ENCODE assay signal across 13 cellular contexts in the genomic region with DNA sequence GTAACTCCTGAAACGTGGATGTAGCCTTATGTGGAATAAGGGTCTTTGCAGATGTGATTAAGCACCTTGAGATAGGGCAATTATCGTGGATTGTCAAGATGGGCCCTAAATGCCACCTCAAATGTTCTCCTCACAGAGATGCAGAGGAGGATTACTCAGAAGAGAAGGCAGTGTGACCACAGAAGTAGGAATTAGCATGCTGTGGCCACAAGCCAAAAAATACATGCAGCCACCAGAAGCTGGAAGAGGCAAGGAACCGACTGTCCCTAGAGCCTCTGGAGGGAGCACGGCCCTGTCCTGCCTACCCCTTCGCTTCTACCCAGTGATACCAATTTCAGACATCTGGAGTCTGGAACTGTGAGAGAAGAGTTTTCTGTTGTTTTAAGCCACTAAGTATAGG. TPM values are rescaled to one million over a fixed set of nuclear protein-coding genes. Genes with fewer than 3 reads are reported as not detected.
DNase-seq lines count a peak whose midpoint lies in the region; ATAC-seq and TF ChIP-seq lines count a peak whose summit lies in the region.
"Had no signal": no experiment of that assay in that cellular context is flagged by ENCODE, and none has a peak within 500 bp of the region (broad histone marks: within the 10 kb centered on the region; RNA-seq: fewer than 3 reads in every experiment).

No MANE protein-coding gene starts in this region.

- no peaks in the 10 kb centered on the region for H3K36me3 Mint-ChIP-seq in activated CD4-positive, alpha-beta T cell treated with anti-CD3 and anti-CD28 coated beads for 36 hours (ENCODE audit: low read depth)
- no peaks in the 10 kb centered on the region for H3K36me3 Mint-ChIP-seq in activated CD4-positive, alpha-beta T cell treated with anti-CD3 and anti-CD28 coated beads, Interleukin-2, amount 10 ng/mL, durations not matched to agents 24 days and 14 days (ENCODE audit: low read depth)

- CTCF ChIA-PET in activated CD4-positive, alpha-beta T cell treated with anti-CD3 and anti-CD28 coated beads for 36 hours (lab: Charles Lee), result interaction anchor here (0.6 to 6.0 kb wide), 16 partner anchors 8 to 205 kb away, joined by 3 to 73 read pairs (median 6); no protein-coding TSS in a partner anchor

- no peaks in the 10 kb centered on the region for H3K9me3 ChIP-seq in uterus
- H3K9me3 ChIP-seq: suprapubic skin had no signal

- TF ChIP-seq CTCF in fibroblast of pulmonary artery (IDR thresholded peaks at IDR 0.05; ENCODE audit: low read length, missing control alignments) (no peak), uterus (IDR thresholded peaks at IDR 0.05) (no peak)

- H3K4me1 Mint-ChIP-seq in activated CD4-positive, alpha-beta T cell treated with anti-CD3 and anti-CD28 coated beads for 36 hours, result peaks cover 14% of the 10 kb centered on the region
- peaks cover 10% of the 10 kb centered on the region for H3K4me1 Mint-ChIP-seq in activated CD4-positive, alpha-beta T cell treated with anti-CD3 and anti-CD28 coated beads, Interleukin-2, amount 10 ng/mL, durations not matched to agents 24 days and 14 days

- no peaks in the 10 kb centered on the region for H3K4me1 ChIP-seq in uterus

- no peaks in the 10 kb centered on the region for H3K27me3 Mint-ChIP-seq in activated CD4-positive, alpha-beta T cell treated with anti-CD3 and anti-CD28 coated beads for 36 hours
- no peaks in the 10 kb centered on the region for H3K27me3 Mint-ChIP-seq in activated CD4-positive, alpha-beta T cell treated with anti-CD3 and anti-CD28 coated beads, Interleukin-2, amount 10 ng/mL, durations not matched to agents 24 days and 14 days
- H3K27me3 Mint-ChIP-seq: dendritic cell treated with granulocyte-macrophage colony-stimulating factor and Interleukin-4, amounts not matched to agents 40 ng/mL and 50 ng/mL, for 4 days had no signal

- peak; percentile 58 for ATAC-seq in activated CD4-positive, alpha-beta T cell treated with anti-CD3 and anti-CD28 coated beads for 36 hours
- ATAC-seq in stimulated activated naive CD8-positive, alpha-beta T cell treated with anti-CD3 and anti-CD28 coated beads, Interleukin-15, Interleukin-2, amounts not matched to agents 100 U/mL and 50 U/mL, for 24 hours, result peak; percentile 51

- POLR2A ChIA-PET in activated CD4-positive, alpha-beta T cell treated with anti-CD3 and anti-CD28 coated beads for 36 hours (lab: Charles Lee), result interaction anchor here (0.6 to 1.4 kb wide), 2 partner anchors 11 to 1689 kb away, joined by 4 to 5 read pairs; no protein-coding TSS in a partner anchor

- H3K4me3 ChIP-seq in fibroblast of pulmonary artery (replicated peaks; ENCODE audit: low read depth, low read length) (no peak overlapping the region), uterus (no peak overlapping the region)
- H3K4me3 ChIP-seq: suprapubic skin had no signal

- H3K4me3 Mint-ChIP-seq in activated CD4-positive, alpha-beta T cell treated with anti-CD3 and anti-CD28 coated beads for 36 hours, result no peak overlapping the region
- no peak overlapping the region for H3K4me3 Mint-ChIP-seq in activated CD4-positive, alpha-beta T cell treated with anti-CD3 and anti-CD28 coated beads, Interleukin-2, amount 10 ng/mL, durations not matched to agents 24 days and 14 days
- H3K4me3 Mint-ChIP-seq: dendritic cell treated with granulocyte-macrophage colony-stimulating factor and Interleukin-4, amounts not matched to agents 40 ng/mL and 50 ng/mL, for 4 days had no signal

- peak overlapping the region; percentile 37 for H3K27ac Mint-ChIP-seq in activated CD4-positive, alpha-beta T cell treated with anti-CD3 and anti-CD28 coated beads for 36 hours
- no peak overlapping the region for H3K27ac Mint-ChIP-seq in activated CD4-positive, alpha-beta T cell treated with anti-CD3 and anti-CD28 coated beads, Interleukin-2, amount 10 ng/mL, durations not matched to agents 24 days and 14 days
- H3K27ac Mint-ChIP-seq: dendritic cell treated with granulocyte-macrophage colony-stimulating factor and Interleukin-4, amounts not matched to agents 40 ng/mL and 50 ng/mL, for 4 days had no signal

- no peaks in the 10 kb centered on the region for H3K36me3 ChIP-seq in uterus
- H3K36me3 ChIP-seq: suprapubic skin had no signal

- no peak overlapping the region for H3K27ac ChIP-seq in uterus
- H3K27ac ChIP-seq: suprapubic skin had no signal

- DNase-seq in activated CD4-positive, alpha-beta T cell treated with anti-CD3 and anti-CD28 coated beads for 36 hours, result peak; percentile 36
- DNase-seq in activated CD4-positive, alpha-beta T cell treated with anti-CD3 and anti-CD28 coated beads, Interleukin-2, amount 10 ng/mL, durations not matched to agents 24 days and 14 days, result no peak
- DNase-seq in OCI-M1 (lab: John Stamatoyannopoulos, UW), result peak; percentile 10
- peak; percentile 51 for DNase-seq in fibroblast of pulmonary artery (ENCODE audit: low read depth)
- DNase-seq in stimulated activated naive CD8-positive, alpha-beta T cell treated with anti-CD3 and anti-CD28 coated beads, Interleukin-15, Interleukin-2, amounts not matched to agents 100 U/mL and 50 U/mL, for 24 hours, result no peak
- no peak for DNase-seq in NCI-H510A (lab: John Stamatoyannopoulos, UW)
- DNase-seq in HuH-7 (ENCODE audit: low spot score), result no peak
- no peak for DNase-seq in uterus
- DNase-seq: ACHN; activated CD4-positive, alpha-beta T cell treated with anti-CD3 and anti-CD28 coated beads, Interleukin-2, amount 50 U/mL, for 1 hour; kidney glomerular epithelial cell had no signal

- H3K9me3 Mint-ChIP-seq in activated CD4-positive, alpha-beta T cell treated with anti-CD3 and anti-CD28 coated beads for 36 hours (ENCODE audit: low read depth), result no peaks in the 10 kb centered on the region
- H3K9me3 Mint-ChIP-seq in activated CD4-positive, alpha-beta T cell treated with anti-CD3 and anti-CD28 coated beads, Interleukin-2, amount 10 ng/mL, durations not matched to agents 24 days and 14 days, result no peaks in the 10 kb centered on the region
- H3K9me3 Mint-ChIP-seq: dendritic cell treated with granulocyte-macrophage colony-stimulating factor and Interleukin-4, amounts not matched to agents 40 ng/mL and 50 ng/mL, for 4 days had no signal

- intact Hi-C loops in activated CD4-positive, alpha-beta T cell treated with anti-CD3 and anti-CD28 coated beads for 36 hours (cut with DNase I, micrococcal nuclease), result loop anchor here (5.0 kb wide), 2 partner anchors 89 to 319 kb away; no protein-coding TSS in a partner anchor
- intact Hi-C loops in activated CD4-positive, alpha-beta T cell treated with anti-CD3 and anti-CD28 coated beads, Interleukin-2, amount 10 ng/mL, durations not matched to agents 24 days and 14 days (cut with micrococcal nuclease), result loop anchor here (5.0 kb wide), 1 partner anchor 89 kb away; no protein-coding TSS in a partner anchor
- intact Hi-C loops in uterus (cut with DNase I; ENCODE audit: low total_unique reads), result no loop called here

- no peaks in the 10 kb centered on the region for H3K27me3 ChIP-seq in uterus
- H3K27me3 ChIP-seq: suprapubic skin had no signal

- TF ChIP-seq POLR2A in uterus (IDR thresholded peaks at IDR 0.05), result no peak

RNA-seq across cellular contexts. Expression of gene MGAT5, which starts 47.3 kb away (rescaled TPM):
- total RNA-seq in activated CD4-positive, alpha-beta T cell treated with anti-CD3 and anti-CD28 coated beads for 36 hours, result 10 to 100 TPM; 22.2 to 25.7 TPM
- 23.7 and 25.7 TPM in 2 replicates for total RNA-seq in activated CD4-positive, alpha-beta T cell treated with anti-CD3 and anti-CD28 coated beads, Interleukin-2, amount 10 ng/mL, durations not matched to agents 24 days and 14 days
- total RNA-seq in uterus, result 10 to 100 TPM; 10.3 to 53.2 (median 27.0) TPM

Comparison
In these comparisons a context has a peak if more than half of its experiments do, and no peak if none do; other contexts are left out.
1. DNase-seq: peak in activated CD4-positive, alpha-beta T cell treated with anti-CD3 and anti-CD28 coated beads for 36 hours (single experiment), OCI-M1 (single experiment) and fibroblast of pulmonary artery (single experiment); none in activated CD4-positive, alpha-beta T cell treated with anti-CD3 and anti-CD28 coated beads, Interleukin-2, amount 10 ng/mL, durations not matched to agents 24 days and 14 days (single experiment), stimulated activated naive CD8-positive, alpha-beta T cell treated with anti-CD3 and anti-CD28 coated beads, Interleukin-15, Interleukin-2, amounts not matched to agents 100 U/mL and 50 U/mL, for 24 hours (single experiment), NCI-H510A (single experiment), HuH-7 (single experiment) and uterus (0 of 2).